Comparison of ENCODE assay signal across 17 cellular contexts in genomic region chr13:110345701-110346100, GRCh38. TPM values are rescaled to one million over a fixed set of nuclear protein-coding genes. Genes with fewer than 3 reads are reported as not detected.
DNase-seq lines count a peak whose midpoint lies in the region; ATAC-seq, FAIRE-seq and TF ChIP-seq lines count a peak whose summit lies in the region.
"Had no signal": no experiment of that assay in that cellular context is flagged by ENCODE, and none has a peak within 500 bp of the region (broad histone marks: within the 10 kb centered on the region; RNA-seq: fewer than 3 reads in every experiment).

No MANE protein-coding gene starts in this region.

- FAIRE-seq in astrocyte (lab: Jason Lieb, UNC) (no peak), urothelium cell line (lab: Jason Lieb, UNC) (no peak)

- H3K4me2 ChIP-seq in astrocyte (ENCODE audit: low read length): no peak overlapping the region
- H3K4me2 ChIP-seq: BLaER1, GM23338 had no signal

- no peak for TF ChIP-seq CTCF in astrocyte (IDR thresholded peaks at IDR 0.05; ENCODE audit: insufficient read depth, low read depth, low read length)
- TF ChIP-seq CTCF in gastroesophageal sphincter (IDR thresholded peaks at IDR 0.05): no peak
- TF ChIP-seq CTCF in vagina (IDR thresholded peaks at IDR 0.05): no peak

- H3K4me1 ChIP-seq in astrocyte (ENCODE audit: insufficient read depth, low read length) (peaks cover 75% of the 10 kb centered on the region), gastroesophageal sphincter (peaks cover 14 to 99% (median 39%) of the 10 kb centered on the region in 3 donors), rectal smooth muscle tissue (ENCODE audit: control insufficient read depth, insufficient read depth, low read length) (peaks cover 45% of the 10 kb centered on the region), vagina (peaks cover 59% of the 10 kb centered on the region)

- H3K27ac ChIP-seq in astrocyte (ENCODE audit: low read depth, low read length): peak overlapping the region; percentile 9
- peak overlapping the region in 3 of 4 donors; percentile 94 to 99 (median 96) for H3K27ac ChIP-seq in gastroesophageal sphincter
- peak overlapping the region; percentile 74 for H3K27ac ChIP-seq in rectal smooth muscle tissue (ENCODE audit: low read depth, low read length)
- peak overlapping the region; percentile 33 for H3K27ac ChIP-seq in vagina
- H3K27ac ChIP-seq: BLaER1, SJSA1 had no signal

- intact Hi-C loops in vagina (cut with DNase I): no loop called here

- no peak overlapping the region for H2AFZ ChIP-seq in astrocyte (ENCODE audit: low read depth, low read length)
- H2AFZ ChIP-seq: GM23338 had no signal

- H4K20me1 ChIP-seq in astrocyte (ENCODE audit: insufficient read depth, low read length): no peaks in the 10 kb centered on the region
- H4K20me1 ChIP-seq: BLaER1 had no signal

- peaks cover 27% of the 10 kb centered on the region for H3K36me3 Mint-ChIP-seq in astrocyte (ENCODE audit: low read depth, unreplicated experiment)
- no peaks in the 10 kb centered on the region for H3K36me3 Mint-ChIP-seq in activated T-helper 17 cell treated with anti-CD3 and anti-CD28 coated beads, Interleukin-2, amount 50 U/mL, for 72 hours (ENCODE audit: low read depth)
- H3K36me3 Mint-ChIP-seq: CD8-positive, alpha-beta memory T cell had no signal

- H3K4me3 ChIP-seq in astrocyte (ENCODE audit: insufficient read depth, low read depth, low read length): no peak overlapping the region
- H3K4me3 ChIP-seq in gastroesophageal sphincter: no peak overlapping the region
- H3K4me3 ChIP-seq in rectal smooth muscle tissue (ENCODE audit: low read length): no peak overlapping the region
- no peak overlapping the region for H3K4me3 ChIP-seq in vagina
- H3K4me3 ChIP-seq: BLaER1, GM23338, SJSA1 had no signal

- H3K9ac ChIP-seq in astrocyte (ENCODE audit: low read length): no peak overlapping the region
- H3K9ac ChIP-seq in rectal smooth muscle tissue (ENCODE audit: low read length): no peak overlapping the region
- H3K9ac ChIP-seq: BLaER1 had no signal

- H3K27ac Mint-ChIP-seq in astrocyte (ENCODE audit: unreplicated experiment): peak overlapping the region; percentile 85
- H3K27ac Mint-ChIP-seq in activated T-helper 17 cell treated with anti-CD3 and anti-CD28 coated beads, Interleukin-2, amount 50 U/mL, for 72 hours: no peak overlapping the region
- H3K27ac Mint-ChIP-seq: CD8-positive, alpha-beta memory T cell; GM23338 had no signal

- H3K79me2 ChIP-seq in astrocyte (ENCODE audit: insufficient read depth, low read length): peaks cover 86% of the 10 kb centered on the region

- no peaks in the 10 kb centered on the region for H3K27me3 Mint-ChIP-seq in astrocyte (ENCODE audit: low read depth, unreplicated experiment)
- H3K27me3 Mint-ChIP-seq in activated T-helper 17 cell treated with anti-CD3 and anti-CD28 coated beads, Interleukin-2, amount 50 U/mL, for 72 hours: peaks cover 10% of the 10 kb centered on the region

- TF ChIP-seq POLR2A in gastroesophageal sphincter (IDR thresholded peaks at IDR 0.05) (no peak), vagina (IDR thresholded peaks at IDR 0.05) (no peak)

- H3K27me3 ChIP-seq in astrocyte (ENCODE audit: insufficient read depth, low read length): no peaks in the 10 kb centered on the region
- no peaks in the 10 kb centered on the region for H3K27me3 ChIP-seq in gastroesophageal sphincter
- no peaks in the 10 kb centered on the region for H3K27me3 ChIP-seq in rectal smooth muscle tissue (ENCODE audit: control insufficient read depth, insufficient read depth, low read length)
- no peaks in the 10 kb centered on the region for H3K27me3 ChIP-seq in vagina
- H3K27me3 ChIP-seq: BLaER1, SJSA1 had no signal

- peaks cover 6% of the 10 kb centered on the region for H3K9me3 Mint-ChIP-seq in astrocyte (ENCODE audit: unreplicated experiment)
- H3K9me3 Mint-ChIP-seq in activated T-helper 17 cell treated with anti-CD3 and anti-CD28 coated beads, Interleukin-2, amount 50 U/mL, for 72 hours: no peaks in the 10 kb centered on the region
- H3K9me3 Mint-ChIP-seq: GM23338 had no signal

- in situ Hi-C loops in G401 (cut with HindIII; ENCODE audit: low sequenced_read_pairs): no loop called here

- H3K36me3 ChIP-seq in astrocyte (ENCODE audit: insufficient read depth, low read length): peaks cover 18% of the 10 kb centered on the region
- H3K36me3 ChIP-seq in gastroesophageal sphincter: no peaks in the 10 kb centered on the region
- no peaks in the 10 kb centered on the region for H3K36me3 ChIP-seq in rectal smooth muscle tissue (ENCODE audit: control insufficient read depth, insufficient read depth, low read length)
- no peaks in the 10 kb centered on the region for H3K36me3 ChIP-seq in vagina
- H3K36me3 ChIP-seq: BLaER1 had no signal

- H3K9me3 ChIP-seq in astrocyte (ENCODE audit: insufficient read depth, low read depth, low read length) (no peaks in the 10 kb centered on the region), gastroesophageal sphincter (no peaks in the 10 kb centered on the region), vagina (peaks cover 3% of the 10 kb centered on the region)
- H3K9me3 ChIP-seq: BLaER1, SJSA1 had no signal

- no peak for DNase-seq in astrocyte (ENCODE audit: low read depth)
- no peak for DNase-seq in vagina (ENCODE audit: extremely low spot score in 2 of 2)
- DNase-seq in urothelium cell line (ENCODE audit: low spot score): no peak
- no peak for DNase-seq in G401 (ENCODE audit: low spot score)
- DNase-seq: CD8-positive, alpha-beta memory T cell; MV-4-11; NCI-H1417 treated with DMSO at 0.1 percent for 48 hours; NCI-H2029; NCI-H2171 treated with DMSO at 0.1 percent for 48 hours; NCI-H510A treated with DMSO at 0.1 percent for 48 hours had no signal

- peaks cover 87% of the 10 kb centered on the region for H3K4me1 Mint-ChIP-seq in astrocyte (ENCODE audit: low read depth, unreplicated experiment)
- peaks cover 8% of the 10 kb centered on the region for H3K4me1 Mint-ChIP-seq in activated T-helper 17 cell treated with anti-CD3 and anti-CD28 coated beads, Interleukin-2, amount 50 U/mL, for 72 hours

- no peak for TF ChIP-seq EP300 in gastroesophageal sphincter (IDR thresholded peaks at IDR 0.05)

- ATAC-seq in gastroesophageal sphincter (no peak), GM21447 (IDR thresholded peaks at IDR 0.05; ENCODE audit: unreplicated experiment) (no peak)
- ATAC-seq in activated T-helper 17 cell treated with anti-CD3 and anti-CD28 coated beads, Interleukin-2, amount 50 U/mL, for 72 hours (replicated peaks): no peak
- ATAC-seq: GM23338 had no signal

- 50% methylated on average over 1 of the region's 4 CpGs; no CpG with 5 or more reads in 1 of the 2 donors for WGBS in gastroesophageal sphincter (ENCODE audit: low coverage in 1 of 2), 2 donors

- no peak overlapping the region for H3K4me3 Mint-ChIP-seq in astrocyte (ENCODE audit: unreplicated experiment)
- H3K4me3 Mint-ChIP-seq in activated T-helper 17 cell treated with anti-CD3 and anti-CD28 coated beads, Interleukin-2, amount 50 U/mL, for 72 hours: no peak overlapping the region
- H3K4me3 Mint-ChIP-seq: CD8-positive, alpha-beta memory T cell; GM23338 had no signal

RNA-seq across cellular contexts. Expression of gene COL4A2, which starts 38.6 kb away (rescaled TPM):
- 1,414 and 1,647 TPM in 2 replicates for total RNA-seq in astrocyte
- total RNA-seq in gastroesophageal sphincter: 100 to 1,000 TPM; 478 to 945 (median 543) TPM
- 180 TPM for total RNA-seq in vagina
- 0.12 and 6.1 TPM in 2 replicates for total RNA-seq in G401 (2014; rRNA removed; shearing (Covaris generic))
- under 1 TPM in 1 of 2 donors, not detected in 1; 0.56 TPM for total RNA-seq in activated T-helper 17 cell treated with anti-CD3 and anti-CD28 coated beads, Interleukin-2, amount 50 U/mL, for 72 hours
- total RNA-seq: CD8-positive, alpha-beta memory T cell had no signal

RNA-seq across cellular contexts. Expression of gene COL4A1, which starts 38.7 kb away (rescaled TPM):
- total RNA-seq in astrocyte (2,489 and 3,103 TPM in 2 replicates), gastroesophageal sphincter (100 to 1,000 TPM; 278 to 618 (median 440) TPM), vagina (178 TPM)
- total RNA-seq in G401 (2014; rRNA removed; shearing (Covaris generic)): 0.18 and 0.98 TPM in 2 replicates
- not detected for total RNA-seq in activated T-helper 17 cell treated with anti-CD3 and anti-CD28 coated beads, Interleukin-2, amount 50 U/mL, for 72 hours
- total RNA-seq: CD8-positive, alpha-beta memory T cell had no signal

Comparison
In these comparisons a context has a peak if more than half of its experiments do, and no peak if none do; other contexts are left out.
1. H3K27ac ChIP-seq: peak in every context shown above with its lines; median percentile 96 in gastroesophageal sphincter; 74 in rectal smooth muscle tissue; 33 in vagina; 9 in astrocyte.
2. RNA of gene COL4A2, which starts 38.6 kb away (total RNA-seq): 1,414 to 1,647 TPM in astrocyte, 478 to 945 TPM in gastroesophageal sphincter and 180 TPM in vagina (single experiment); 0.12 to 6.1 TPM in G401 and 0.56 TPM in activated T-helper 17 cell treated with anti-CD3 and anti-CD28 coated beads, Interleukin-2, amount 50 U/mL, for 72 hours; every median in the first group is over 10 times any median in the second.
3. RNA of gene COL4A1, which starts 38.7 kb away (total RNA-seq): 2,489 to 3,103 TPM in astrocyte, 278 to 618 TPM in gastroesophageal sphincter and 178 TPM in vagina (single experiment); 0.18 to 0.98 TPM in G401 and not detected in activated T-helper 17 cell treated with anti-CD3 and anti-CD28 coated beads, Interleukin-2, amount 50 U/mL, for 72 hours; every median in the first group is over 10 times any median in the second.